Comparison of ENCODE assay signal across 28 cellular contexts in the genomic region with DNA sequence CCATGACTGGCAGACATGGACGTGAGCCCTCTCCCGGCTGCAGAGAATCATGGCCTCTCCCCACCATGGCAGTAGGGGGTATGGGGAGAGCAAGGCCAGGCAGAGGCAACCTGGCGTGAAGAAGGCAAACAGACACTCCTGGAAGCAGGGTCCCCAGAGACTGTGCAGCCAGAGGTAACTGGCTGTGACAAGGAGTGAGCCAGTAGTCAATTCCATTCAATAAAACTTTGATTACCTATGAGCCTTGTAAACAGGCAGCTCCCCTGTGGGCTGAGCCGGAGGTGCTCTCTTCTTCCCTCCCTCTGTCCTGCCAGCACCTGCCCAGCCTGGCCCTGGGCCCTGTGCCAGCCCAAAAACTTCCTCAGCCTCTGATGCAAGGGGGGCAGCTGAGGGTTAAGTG. TPM values are rescaled to one million over a fixed set of nuclear protein-coding genes. Genes with fewer than 3 reads are reported as not detected.
A peak's percentile ranks its signal among the peaks of the same experiment; 100 is the strongest.
DNase-seq lines count a peak whose midpoint lies in the region; ATAC-seq and TF ChIP-seq lines count a peak whose summit lies in the region.
"Had no signal": no experiment of that assay in that cellular context is flagged by ENCODE, and none has a peak within 500 bp of the region (broad histone marks: within the 10 kb centered on the region; RNA-seq: fewer than 3 reads in every experiment).

No MANE protein-coding gene starts in this region.

- H3K4me1 ChIP-seq in MM.1S (ENCODE audit: low read length): 0 out of 2 replicates have a peak, but pooled peaks cover 2% of the 10 kb centered on the region
- H3K4me1 ChIP-seq: gastrocnemius medialis had no signal

- peaks cover 68% of the 10 kb centered on the region for H3K4me1 Mint-ChIP-seq in brain
- no peaks in the 10 kb centered on the region for H3K4me1 Mint-ChIP-seq in T-cell
- H3K4me1 Mint-ChIP-seq: activated naive CD4-positive, alpha-beta T cell treated with anti-CD3 and anti-CD28 coated beads, Interleukin-2, amount 50 U/mL, for 24 hours had no signal

- H2AFZ ChIP-seq in MM.1S (ENCODE audit: low read length): no peak overlapping the region

- H3K27me3 Mint-ChIP-seq in brain (no peaks in the 10 kb centered on the region), T-cell (peaks cover 4 to 18% of the 10 kb centered on the region in 2 donors)

- no peak overlapping the region for H3K4me3 Mint-ChIP-seq in brain
- no peak overlapping the region for H3K4me3 Mint-ChIP-seq in T-cell
- H3K4me3 Mint-ChIP-seq: activated CD8-positive, alpha-beta T cell treated with anti-CD3 and anti-CD28 coated beads, Interleukin-2, amount 10 ng/mL, durations not matched to agents 7 days and 5 days; activated naive CD4-positive, alpha-beta T cell treated with anti-CD3 and anti-CD28 coated beads, Interleukin-2, amount 50 U/mL, for 24 hours; activated T-cell treated with anti-CD3 and anti-CD28 coated beads, Interleukin-2, amount 50 U/mL, for 24 hours; IgD-negative memory B cell; T-helper 17 cell; WTC11 had no signal

- no peaks in the 10 kb centered on the region for H4K20me1 ChIP-seq in MM.1S (ENCODE audit: insufficient read depth, low read length)

- no peaks in the 10 kb centered on the region for H3K79me2 ChIP-seq in MM.1S (ENCODE audit: low read length)

- no peak for TF ChIP-seq CTCF in brain (conservative IDR thresholded peaks at IDR 0.05)
- no peak for TF ChIP-seq CTCF in MM.1S (IDR thresholded peaks at IDR 0.05; ENCODE audit: low read length)

- no peaks in the 10 kb centered on the region for H3K27me3 ChIP-seq in MM.1S (replicated peaks; ENCODE audit: insufficient read depth, low read length)
- H3K27me3 ChIP-seq: BLaER1, vagina had no signal

- H3F3A ChIP-seq in MM.1S (ENCODE audit: insufficient read depth, low read length): no peaks in the 10 kb centered on the region

- no peaks in the 10 kb centered on the region for H3K9me3 ChIP-seq in MM.1S (replicated peaks; ENCODE audit: insufficient read depth, low read length)
- H3K9me3 ChIP-seq: BLaER1, gastrocnemius medialis, neutrophil, vagina had no signal

- H3K4me3 ChIP-seq in MM.1S (ENCODE audit: low read length): no peak overlapping the region
- H3K4me3 ChIP-seq: BLaER1, gastrocnemius medialis, GM12878, vagina had no signal

- DNase-seq in COLO668 (lab: John Stamatoyannopoulos, UW; ENCODE audit: unreplicated experiment): peak; percentile 93
- peak; percentile 96 for DNase-seq in NCI-H1436 treated with DMSO at 0.1 percent for 48 hours (lab: John Stamatoyannopoulos, UW)
- peak; percentile 97 for DNase-seq in NCI-H345 (lab: John Stamatoyannopoulos, UW)
- DNase-seq in T-cell: no peak
- no peak for DNase-seq in MM.1S
- DNase-seq: activated CD8-positive, alpha-beta T cell treated with anti-CD3 and anti-CD28 coated beads, Interleukin-2, amount 10 ng/mL, durations not matched to agents 7 days and 5 days; activated T-cell treated with anti-CD3 and anti-CD28 coated beads, Interleukin-2, amount 50 U/mL, for 24 hours; cerebellar nuclear complex; effector CD4-positive, alpha-beta T cell; gastrocnemius medialis; GDM1; NCI-H446; Right ventricle myocardium superior; T-helper 17 cell had no signal

- CTCF ChIA-PET in T-cell (lab: Charles Lee): no interaction called here

- H3K36me3 Mint-ChIP-seq in brain (no peaks in the 10 kb centered on the region), T-cell (no peaks in the 10 kb centered on the region)
- H3K36me3 Mint-ChIP-seq: activated naive CD4-positive, alpha-beta T cell treated with anti-CD3 and anti-CD28 coated beads, Interleukin-2, amount 50 U/mL, for 24 hours; WTC11 had no signal

- no peak overlapping the region for H3K4me2 ChIP-seq in MM.1S (ENCODE audit: low read depth, low read length)
- H3K4me2 ChIP-seq: BLaER1 had no signal

- H3K9ac ChIP-seq in MM.1S (ENCODE audit: low read length): no peak overlapping the region
- H3K9ac ChIP-seq: BLaER1 had no signal

- no peak for ATAC-seq in HG02884 (IDR thresholded peaks at IDR 0.05; ENCODE audit: unreplicated experiment)
- no peak for ATAC-seq in T-cell (replicated peaks in 1 of 4)
- ATAC-seq in GM19023 (IDR thresholded peaks at IDR 0.05; ENCODE audit: unreplicated experiment): no peak
- ATAC-seq: activated CD8-positive, alpha-beta T cell treated with anti-CD3 and anti-CD28 coated beads, Interleukin-2, amount 10 ng/mL, durations not matched to agents 7 days and 5 days; gastrocnemius medialis; GM12878; HCT116; T-helper 17 cell; WTC11 had no signal

- peak overlapping the region in 4 of 5 experiments; percentile 45 to 93 (median 56) for H3K27ac Mint-ChIP-seq in brain
- no peak overlapping the region for H3K27ac Mint-ChIP-seq in T-cell
- H3K27ac Mint-ChIP-seq: activated CD8-positive, alpha-beta T cell treated with anti-CD3 and anti-CD28 coated beads, Interleukin-2, amount 10 ng/mL, durations not matched to agents 7 days and 5 days; activated naive CD4-positive, alpha-beta T cell treated with anti-CD3 and anti-CD28 coated beads, Interleukin-2, amount 50 U/mL, for 24 hours; activated T-cell treated with anti-CD3 and anti-CD28 coated beads, Interleukin-2, amount 50 U/mL, for 24 hours; IgD-negative memory B cell; T-helper 17 cell; WTC11 had no signal

- no peaks in the 10 kb centered on the region for H3K9me3 Mint-ChIP-seq in brain
- H3K9me3 Mint-ChIP-seq in T-cell: no peaks in the 10 kb centered on the region
- H3K9me3 Mint-ChIP-seq: activated naive CD4-positive, alpha-beta T cell treated with anti-CD3 and anti-CD28 coated beads, Interleukin-2, amount 50 U/mL, for 24 hours; activated T-cell treated with anti-CD3 and anti-CD28 coated beads, Interleukin-2, amount 50 U/mL, for 24 hours; WTC11 had no signal

- no peaks in the 10 kb centered on the region for H3K9me2 ChIP-seq in MM.1S (replicated peaks; ENCODE audit: insufficient read depth, low read length)

- POLR2A ChIA-PET in T-cell (lab: Charles Lee): no interaction called here

- H3K27ac ChIP-seq in MM.1S (ENCODE audit: low read length): no peak overlapping the region
- H3K27ac ChIP-seq: BLaER1, gastrocnemius medialis, HL-60, neutrophil, vagina had no signal

- H3K36me3 ChIP-seq in MM.1S (replicated peaks; ENCODE audit: insufficient read depth, low read length): no peaks in the 10 kb centered on the region
- H3K36me3 ChIP-seq: gastrocnemius medialis, neutrophil, vagina had no signal

RNA-seq across cellular contexts. Expression of gene LRRN2, which starts 35.8 kb away (rescaled TPM):
- polyA plus RNA-seq in brain (ENCODE audit: insufficient read depth, low read depth, low replicate concordance): 9.2 TPM
- under 1 TPM in 1 of 5 donors, not detected in 4; 0.03 TPM for total RNA-seq in T-cell
- total RNA-seq: activated CD8-positive, alpha-beta T cell treated with anti-CD3 and anti-CD28 coated beads, Interleukin-2, amount 10 ng/mL, durations not matched to agents 7 days and 5 days; GM12878; MCF 10A; mononuclear cell; T-helper 17 cell had no signal
- polyA plus RNA-seq: GM12878, IgD-negative memory B cell had no signal

Comparison
In these comparisons a context has a peak if more than half of its experiments do, and no peak if none do; other contexts are left out.
1. DNase-seq: peak in COLO668 (single experiment), NCI-H1436 treated with DMSO at 0.1 percent for 48 hours (single experiment) and NCI-H345 (single experiment); none in T-cell (0 of 34) and MM.1S (single experiment).
2. H3K27ac Mint-ChIP-seq: peak in brain (4 of 5); none in T-cell (0 of 2).